In genomic region chr11:36744375-36745168, GRCh38 we compare ENCODE assay signal across 9 cellular contexts.
DNase-seq lines count a peak whose midpoint lies in the region; ATAC-seq and TF ChIP-seq lines count a peak whose summit lies in the region.
"Had no signal": no experiment of that assay in that cellular context is flagged by ENCODE, and none has a peak within 500 bp of the region (broad histone marks: within the 10 kb centered on the region; RNA-seq: fewer than 3 reads in every experiment).

No MANE protein-coding gene starts in this region.

- ATAC-seq in stimulated activated memory B cell treated with anti-CD40 and anti-IgM and Interleukin-4, amounts not matched to agents 10 μg/mL and 1 μg/mL and 100 μg/mL, for 72 hours: no peak
- ATAC-seq in HG02571 (IDR thresholded peaks at IDR 0.05; ENCODE audit: unreplicated experiment): no peak

- no peaks in the 10 kb centered on the region for H3K9me3 ChIP-seq in CD8-positive, alpha-beta memory T cell (ENCODE audit: low read length)
- H3K9me3 ChIP-seq in HAP-1: no peaks in the 10 kb centered on the region

- peaks cover 20 to 36% of the 10 kb centered on the region in 2 donors for H3K27me3 Mint-ChIP-seq in CD8-positive, alpha-beta memory T cell
- H3K27me3 Mint-ChIP-seq in stimulated activated memory B cell treated with anti-CD40 and anti-IgM and Interleukin-4, amounts not matched to agents 10 μg/mL and 1 μg/mL and 100 μg/mL, for 72 hours: peaks cover 10% of the 10 kb centered on the region

- no peak overlapping the region for H3K4me3 ChIP-seq in CD8-positive, alpha-beta memory T cell (ENCODE audit: low read length)
- H3K4me3 ChIP-seq in HAP-1: no peak overlapping the region
- no peak overlapping the region for H3K4me3 ChIP-seq in epithelial cell of esophagus (ENCODE audit: low read length)

- TF ChIP-seq CTCF in epithelial cell of esophagus (IDR thresholded peaks at IDR 0.05; ENCODE audit: insufficient read depth, low read depth, low read length, missing control alignments): peak; percentile 74

- peaks cover 4 to 6% (median 5%) of the 10 kb centered on the region in 3 donors for H3K4me1 Mint-ChIP-seq in CD8-positive, alpha-beta memory T cell
- H3K4me1 Mint-ChIP-seq in stimulated activated memory B cell treated with anti-CD40 and anti-IgM and Interleukin-4, amounts not matched to agents 10 μg/mL and 1 μg/mL and 100 μg/mL, for 72 hours: peaks cover 16% of the 10 kb centered on the region

- peak; percentile 5 to 65 (median 38) for DNase-seq in CD8-positive, alpha-beta memory T cell
- DNase-seq in HAP-1 (ENCODE audit: low spot score in 2 of 2) (peak; percentile 42 to 88), NCI-H774 (lab: John Stamatoyannopoulos, UW) (peak; percentile 15), epithelial cell of esophagus (ENCODE audit: low read depth) (peak; percentile 71), myocyte (ENCODE audit: low read depth) (peak; percentile 69)
- DNase-seq in activated CD8-positive, alpha-beta memory T cell treated with anti-CD3 and anti-CD28 coated beads for 24 hours: peak; percentile 76

- H3K27ac ChIP-seq in CD8-positive, alpha-beta memory T cell (ENCODE audit: low read depth, low read length): no peak overlapping the region

- no peaks in the 10 kb centered on the region for H3K4me1 ChIP-seq in CD8-positive, alpha-beta memory T cell (ENCODE audit: insufficient read depth, low read length)
- no peaks in the 10 kb centered on the region for H3K4me1 ChIP-seq in HAP-1

- no peaks in the 10 kb centered on the region for H3K27me3 ChIP-seq in CD8-positive, alpha-beta memory T cell (ENCODE audit: insufficient read depth, low read length, poor library complexity, severe bottlenecking)
- H3K27me3 ChIP-seq in HAP-1 (ENCODE audit: low read depth): 0 out of 2 replicates have a peak, but pooled peaks cover 3% of the 10 kb centered on the region

- no peaks in the 10 kb centered on the region for H3K9me3 Mint-ChIP-seq in CD8-positive, alpha-beta memory T cell
- no peaks in the 10 kb centered on the region for H3K9me3 Mint-ChIP-seq in stimulated activated memory B cell treated with anti-CD40 and anti-IgM and Interleukin-4, amounts not matched to agents 10 μg/mL and 1 μg/mL and 100 μg/mL, for 72 hours
- H3K9me3 Mint-ChIP-seq: T-helper 1 cell treated with Interleukin-12 subunit alpha and Interleukin-12 subunit beta and Interleukin-4 antibody, amounts not matched to agents 30 μg/mL and 1 μg/mL, for 36 hours had no signal

- in situ Hi-C loops in HAP-1 (cut with MboI; ENCODE audit: low sequenced_read_pairs): loop anchor here (5.0 kb wide), 2 partner anchors 42 to 182 kb away; no protein-coding TSS in a partner anchor

- no peaks in the 10 kb centered on the region for H3K36me3 ChIP-seq in CD8-positive, alpha-beta memory T cell (ENCODE audit: insufficient read depth, low read length)
- H3K36me3 ChIP-seq in HAP-1 (replicated peaks): no peaks in the 10 kb centered on the region

- POLR2A ChIA-PET in CD8-positive, alpha-beta memory T cell (lab: Charles Lee): no interaction called here

- no peak overlapping the region for H3K27ac Mint-ChIP-seq in CD8-positive, alpha-beta memory T cell
- H3K27ac Mint-ChIP-seq in stimulated activated memory B cell treated with anti-CD40 and anti-IgM and Interleukin-4, amounts not matched to agents 10 μg/mL and 1 μg/mL and 100 μg/mL, for 72 hours: peak overlapping the region; percentile 21
- H3K27ac Mint-ChIP-seq: T-helper 1 cell treated with Interleukin-12 subunit alpha and Interleukin-12 subunit beta and Interleukin-4 antibody, amounts not matched to agents 30 μg/mL and 1 μg/mL, for 36 hours had no signal

- H3K4me3 Mint-ChIP-seq in CD8-positive, alpha-beta memory T cell: peak overlapping the region in 1 of 7 donors; percentile 37
- H3K4me3 Mint-ChIP-seq in stimulated activated memory B cell treated with anti-CD40 and anti-IgM and Interleukin-4, amounts not matched to agents 10 μg/mL and 1 μg/mL and 100 μg/mL, for 72 hours: no peak overlapping the region
- H3K4me3 Mint-ChIP-seq: T-helper 1 cell treated with Interleukin-12 subunit alpha and Interleukin-12 subunit beta and Interleukin-4 antibody, amounts not matched to agents 30 μg/mL and 1 μg/mL, for 36 hours had no signal

- CTCF ChIA-PET in CD8-positive, alpha-beta memory T cell (lab: Charles Lee): interaction anchor here (0.9 to 1.0 kb wide), 2 partner anchors 181 to 184 kb away, joined by 3 read pairs; no protein-coding TSS in a partner anchor

- no peaks in the 10 kb centered on the region for H3K36me3 Mint-ChIP-seq in CD8-positive, alpha-beta memory T cell
- H3K36me3 Mint-ChIP-seq in stimulated activated memory B cell treated with anti-CD40 and anti-IgM and Interleukin-4, amounts not matched to agents 10 μg/mL and 1 μg/mL and 100 μg/mL, for 72 hours: no peaks in the 10 kb centered on the region

Comparison
In these comparisons a context has a peak if more than half of its experiments do, and no peak if none do; other contexts are left out.
1. DNase-seq: peak in every context shown above with its lines; median percentile 76 in activated CD8-positive, alpha-beta memory T cell treated with anti-CD3 and anti-CD28 coated beads for 24 hours; 71 in epithelial cell of esophagus; 69 in myocyte; 65 in HAP-1; 38 in CD8-positive, alpha-beta memory T cell; 15 in NCI-H774.